Comparison of ENCODE assay signal across 1 cellular context in genomic region chr11:66842896-66843775, GRCh38.
TF ChIP-seq lines count a peak whose summit lies in the region.

Gene RCE1, plus strand, starts transcription at chr11:66843441. Its CDS starts 15 bp downstream, at chr11:66843456.

TF ChIP-seq in HepG2, 621 proteins besides CTCF, POLR2A, EP300 and RAD21 (continued from another document and continues in another):
- TF ChIP-seq, protein P1, sequence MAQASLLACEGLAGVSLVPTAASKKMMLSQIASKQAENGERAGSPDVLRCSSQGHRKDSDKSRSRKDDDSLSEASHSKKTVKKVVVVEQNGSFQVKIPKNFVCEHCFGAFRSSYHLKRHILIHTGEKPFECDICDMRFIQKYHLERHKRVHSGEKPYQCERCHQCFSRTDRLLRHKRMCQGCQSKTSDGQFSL (CRISPR knock-in tag; IDR thresholded peaks at IDR 0.05) = no peak
- TF ChIP-seq TSC22D2 (CRISPR knock-in tag; IDR thresholded peaks at IDR 0.05; ENCODE audit: borderline replicate concordance) = no peak
- no peak; the same call in 1 of the 2 replicates for TF ChIP-seq ZNF670 (CRISPR knock-in tag; IDR thresholded peaks at IDR 0.05; ENCODE audit: borderline replicate concordance)
- TF ChIP-seq HMGXB3 (CRISPR knock-in tag; IDR thresholded peaks at IDR 0.05; ENCODE audit: borderline replicate concordance) = no peak
- peak; percentile 83 for TF ChIP-seq ZNF546 (CRISPR knock-in tag; conservative IDR thresholded peaks at IDR 0.05)
- no peak; the same call in 1 of the 2 replicates for TF ChIP-seq STAT5B (CRISPR knock-in tag; IDR thresholded peaks at IDR 0.05)
- no peak for TF ChIP-seq TRIM24 (CRISPR knock-in tag; IDR thresholded peaks at IDR 0.05)
- TF ChIP-seq SP1 (IDR thresholded peaks at IDR 0.05) = no peak
- TF ChIP-seq SP1 (CRISPR knock-in tag; IDR thresholded peaks at IDR 0.05) = peak; percentile 91
- no peak for TF ChIP-seq ZNF615 (CRISPR knock-in tag; IDR thresholded peaks at IDR 0.05; ENCODE audit: borderline replicate concordance)
- no peak for TF ChIP-seq NCOA1 (CRISPR knock-in tag; IDR thresholded peaks at IDR 0.05)
- TF ChIP-seq NFYB (CRISPR knock-in tag; IDR thresholded peaks at IDR 0.05) = no peak
- peak; percentile 93 for TF ChIP-seq SIN3B (IDR thresholded peaks at IDR 0.05; ENCODE audit: low read length)
- TF ChIP-seq ATF7-NPFF (CRISPR knock-in tag; IDR thresholded peaks at IDR 0.05; ENCODE audit: low read depth) = peak; percentile 78
- peak; percentile 85; the same call in 1 of the 2 replicates for TF ChIP-seq ZFP91 (CRISPR knock-in tag; IDR thresholded peaks at IDR 0.05; ENCODE audit: borderline replicate concordance)
- TF ChIP-seq CHD4 (IDR thresholded peaks at IDR 0.05; ENCODE audit: borderline replicate concordance, low read length) = no peak
- TF ChIP-seq MXD3 (CRISPR knock-in tag; IDR thresholded peaks at IDR 0.05) = no peak
- no peak for TF ChIP-seq ZNF605 (CRISPR knock-in tag; IDR thresholded peaks at IDR 0.05)
- no peak; the same call in 1 of the 2 replicates for TF ChIP-seq ZNF101 (CRISPR knock-in tag; IDR thresholded peaks at IDR 0.05; ENCODE audit: borderline replicate concordance, low read depth)
- TF ChIP-seq NFE2 (CRISPR knock-in tag; IDR thresholded peaks at IDR 0.05) = no peak
- no peak for TF ChIP-seq ZNF30 (CRISPR knock-in tag; IDR thresholded peaks at IDR 0.05)
- peak; percentile 83 for TF ChIP-seq SIN3A (IDR thresholded peaks at IDR 0.05; ENCODE audit: borderline replicate concordance, low read depth, low read length)
- no peak for TF ChIP-seq ZNF564 (CRISPR knock-in tag; IDR thresholded peaks at IDR 0.05)
- peak; percentile 29; the same call in 1 of the 2 replicates for TF ChIP-seq SP2 (CRISPR knock-in tag; IDR thresholded peaks at IDR 0.05)
- TF ChIP-seq ZNF326 (CRISPR knock-in tag; IDR thresholded peaks at IDR 0.05; ENCODE audit: borderline replicate concordance) = no peak
- TF ChIP-seq CENPBD1 (CRISPR knock-in tag; IDR thresholded peaks at IDR 0.05; ENCODE audit: borderline replicate concordance, low read depth) = no peak
- TF ChIP-seq ZNF354B (CRISPR knock-in tag; IDR thresholded peaks at IDR 0.05) = no peak
- no peak for TF ChIP-seq ZNF136 (CRISPR knock-in tag; IDR thresholded peaks at IDR 0.05; ENCODE audit: low read depth)
- TF ChIP-seq MXD4 (CRISPR knock-in tag; IDR thresholded peaks at IDR 0.05) = no peak; the same call in 1 of the 2 replicates
- peak; percentile 96 for TF ChIP-seq KDM2A (CRISPR knock-in tag; IDR thresholded peaks at IDR 0.05; ENCODE audit: borderline replicate concordance, low read depth)
- TF ChIP-seq, protein P2, sequence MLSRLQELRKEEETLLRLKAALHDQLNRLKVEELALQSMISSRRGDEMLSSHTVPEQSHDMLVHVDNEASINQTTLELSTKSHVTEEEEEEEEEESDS (CRISPR knock-in tag; IDR thresholded peaks at IDR 0.05; ENCODE audit: borderline replicate concordance) = no peak
- TF ChIP-seq ZNF574 (CRISPR knock-in tag; IDR thresholded peaks at IDR 0.05) = peak; percentile 86
- TF ChIP-seq, protein P3, sequence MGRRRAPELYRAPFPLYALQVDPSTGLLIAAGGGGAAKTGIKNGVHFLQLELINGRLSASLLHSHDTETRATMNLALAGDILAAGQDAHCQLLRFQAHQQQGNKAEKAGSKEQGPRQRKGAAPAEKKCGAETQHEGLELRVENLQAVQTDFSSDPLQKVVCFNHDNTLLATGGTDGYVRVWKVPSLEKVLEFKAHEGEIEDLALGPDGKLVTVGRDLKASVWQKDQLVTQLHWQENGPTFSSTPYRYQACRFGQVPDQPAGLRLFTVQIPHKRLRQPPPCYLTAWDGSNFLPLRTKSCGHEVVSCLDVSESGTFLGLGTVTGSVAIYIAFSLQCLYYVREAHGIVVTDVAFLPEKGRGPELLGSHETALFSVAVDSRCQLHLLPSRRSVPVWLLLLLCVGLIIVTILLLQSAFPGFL (CRISPR knock-in tag; IDR thresholded peaks at IDR 0.05) = peak; percentile 79; the same call in 1 of the 2 replicates
- no peak for TF ChIP-seq ZNF253 (CRISPR knock-in tag; IDR thresholded peaks at IDR 0.05; ENCODE audit: borderline replicate concordance)
- TF ChIP-seq CBX5 (CRISPR knock-in tag; IDR thresholded peaks at IDR 0.05; ENCODE audit: borderline replicate concordance) = no peak
- TF ChIP-seq RFX3 (CRISPR knock-in tag; IDR thresholded peaks at IDR 0.05) = no peak
- TF ChIP-seq ZBTB33 (CRISPR knock-in tag; IDR thresholded peaks at IDR 0.05) = no peak
- TF ChIP-seq FOXP1 (IDR thresholded peaks at IDR 0.05) = no peak
- TF ChIP-seq FOXP1 (CRISPR knock-in tag; IDR thresholded peaks at IDR 0.05) = no peak
- TF ChIP-seq ZFP36L2 (CRISPR knock-in tag; IDR thresholded peaks at IDR 0.05) = no peak
- no peak for TF ChIP-seq ZNF660 (CRISPR knock-in tag; IDR thresholded peaks at IDR 0.05; ENCODE audit: borderline replicate concordance, low read depth)
- TF ChIP-seq ZNF224 (CRISPR knock-in tag; IDR thresholded peaks at IDR 0.05) = no peak; the same call in 1 of the 2 replicates
- 0 out of 2 replicates have a peak, but pooled peaks have one; percentile 70 for TF ChIP-seq FIP1L1 (IDR thresholded peaks at IDR 0.05; ENCODE audit: borderline replicate concordance, insufficient read depth, low read depth, low read length)
- peak; percentile 83 for TF ChIP-seq GABPB1 (CRISPR knock-in tag; IDR thresholded peaks at IDR 0.05)
- no peak for TF ChIP-seq MATR3 (CRISPR knock-in tag; IDR thresholded peaks at IDR 0.05)
- TF ChIP-seq, protein P4, sequence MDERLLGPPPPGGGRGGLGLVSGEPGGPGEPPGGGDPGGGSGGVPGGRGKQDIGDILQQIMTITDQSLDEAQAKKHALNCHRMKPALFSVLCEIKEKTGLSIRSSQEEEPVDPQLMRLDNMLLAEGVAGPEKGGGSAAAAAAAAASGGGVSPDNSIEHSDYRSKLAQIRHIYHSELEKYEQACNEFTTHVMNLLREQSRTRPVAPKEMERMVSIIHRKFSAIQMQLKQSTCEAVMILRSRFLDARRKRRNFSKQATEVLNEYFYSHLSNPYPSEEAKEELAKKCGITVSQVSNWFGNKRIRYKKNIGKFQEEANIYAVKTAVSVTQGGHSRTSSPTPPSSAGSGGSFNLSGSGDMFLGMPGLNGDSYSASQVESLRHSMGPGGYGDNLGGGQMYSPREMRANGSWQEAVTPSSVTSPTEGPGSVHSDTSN (CRISPR knock-in tag; IDR thresholded peaks at IDR 0.05) = no peak
- TF ChIP-seq JARID2 (CRISPR knock-in tag; IDR thresholded peaks at IDR 0.05; ENCODE audit: insufficient replicate concordance) = no peak
- TF ChIP-seq ZFP1 (CRISPR knock-in tag; IDR thresholded peaks at IDR 0.05) = no peak
- no peak; the same call in 1 of the 2 replicates for TF ChIP-seq REPIN1 (CRISPR knock-in tag; IDR thresholded peaks at IDR 0.05; ENCODE audit: borderline replicate concordance, low read depth)
- TF ChIP-seq ZBTB42 (CRISPR knock-in tag; IDR thresholded peaks at IDR 0.05) = no peak
- TF ChIP-seq KAT2B (IDR thresholded peaks at IDR 0.05; ENCODE audit: borderline replicate concordance, low read depth, low read length) = no peak
- TF ChIP-seq, protein P5, sequence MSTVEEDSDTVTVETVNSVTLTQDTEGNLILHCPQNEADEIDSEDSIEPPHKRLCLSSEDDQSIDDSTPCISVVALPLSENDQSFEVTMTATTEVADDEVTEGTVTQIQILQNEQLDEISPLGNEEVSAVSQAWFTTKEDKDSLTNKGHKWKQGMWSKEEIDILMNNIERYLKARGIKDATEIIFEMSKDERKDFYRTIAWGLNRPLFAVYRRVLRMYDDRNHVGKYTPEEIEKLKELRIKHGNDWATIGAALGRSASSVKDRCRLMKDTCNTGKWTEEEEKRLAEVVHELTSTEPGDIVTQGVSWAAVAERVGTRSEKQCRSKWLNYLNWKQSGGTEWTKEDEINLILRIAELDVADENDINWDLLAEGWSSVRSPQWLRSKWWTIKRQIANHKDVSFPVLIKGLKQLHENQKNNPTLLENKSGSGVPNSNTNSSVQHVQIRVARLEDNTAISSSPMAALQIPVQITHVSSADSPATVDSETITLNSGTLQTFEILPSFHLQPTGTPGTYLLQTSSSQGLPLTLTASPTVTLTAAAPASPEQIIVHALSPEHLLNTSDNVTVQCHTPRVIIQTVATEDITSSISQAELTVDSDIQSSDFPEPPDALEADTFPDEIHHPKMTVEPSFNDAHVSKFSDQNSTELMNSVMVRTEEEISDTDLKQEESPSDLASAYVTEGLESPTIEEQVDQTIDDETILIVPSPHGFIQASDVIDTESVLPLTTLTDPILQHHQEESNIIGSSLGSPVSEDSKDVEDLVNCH (CRISPR knock-in tag; IDR thresholded peaks at IDR 0.05) = no peak
